Comparison of ENCODE assay signal across 1 cellular context in the genomic region with DNA sequence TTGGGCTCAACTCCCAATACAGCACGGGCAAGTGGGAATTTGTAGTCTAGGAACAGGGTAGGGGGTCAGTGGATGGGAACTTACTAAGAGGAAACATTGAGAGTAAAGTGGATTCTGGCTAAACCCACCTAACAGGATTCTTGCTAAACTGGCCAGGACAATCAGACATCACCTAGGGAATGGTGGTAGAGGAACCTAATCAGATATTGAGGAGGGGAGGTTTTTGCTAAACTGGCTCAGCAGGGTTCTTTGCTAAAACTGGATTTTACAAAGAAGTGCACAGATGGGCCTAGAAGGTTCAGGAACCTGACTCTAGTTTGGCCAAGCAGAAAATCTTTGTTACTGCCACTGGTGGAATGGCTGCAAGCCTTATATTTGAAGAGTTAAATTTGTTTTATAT.
TF ChIP-seq lines count a peak whose summit lies in the region.

No MANE protein-coding gene starts in this region.

TF ChIP-seq in GM12878, 131 proteins besides CTCF, POLR2A, EP300 and RAD21 (continued from another document):
- TF ChIP-seq, protein P1, sequence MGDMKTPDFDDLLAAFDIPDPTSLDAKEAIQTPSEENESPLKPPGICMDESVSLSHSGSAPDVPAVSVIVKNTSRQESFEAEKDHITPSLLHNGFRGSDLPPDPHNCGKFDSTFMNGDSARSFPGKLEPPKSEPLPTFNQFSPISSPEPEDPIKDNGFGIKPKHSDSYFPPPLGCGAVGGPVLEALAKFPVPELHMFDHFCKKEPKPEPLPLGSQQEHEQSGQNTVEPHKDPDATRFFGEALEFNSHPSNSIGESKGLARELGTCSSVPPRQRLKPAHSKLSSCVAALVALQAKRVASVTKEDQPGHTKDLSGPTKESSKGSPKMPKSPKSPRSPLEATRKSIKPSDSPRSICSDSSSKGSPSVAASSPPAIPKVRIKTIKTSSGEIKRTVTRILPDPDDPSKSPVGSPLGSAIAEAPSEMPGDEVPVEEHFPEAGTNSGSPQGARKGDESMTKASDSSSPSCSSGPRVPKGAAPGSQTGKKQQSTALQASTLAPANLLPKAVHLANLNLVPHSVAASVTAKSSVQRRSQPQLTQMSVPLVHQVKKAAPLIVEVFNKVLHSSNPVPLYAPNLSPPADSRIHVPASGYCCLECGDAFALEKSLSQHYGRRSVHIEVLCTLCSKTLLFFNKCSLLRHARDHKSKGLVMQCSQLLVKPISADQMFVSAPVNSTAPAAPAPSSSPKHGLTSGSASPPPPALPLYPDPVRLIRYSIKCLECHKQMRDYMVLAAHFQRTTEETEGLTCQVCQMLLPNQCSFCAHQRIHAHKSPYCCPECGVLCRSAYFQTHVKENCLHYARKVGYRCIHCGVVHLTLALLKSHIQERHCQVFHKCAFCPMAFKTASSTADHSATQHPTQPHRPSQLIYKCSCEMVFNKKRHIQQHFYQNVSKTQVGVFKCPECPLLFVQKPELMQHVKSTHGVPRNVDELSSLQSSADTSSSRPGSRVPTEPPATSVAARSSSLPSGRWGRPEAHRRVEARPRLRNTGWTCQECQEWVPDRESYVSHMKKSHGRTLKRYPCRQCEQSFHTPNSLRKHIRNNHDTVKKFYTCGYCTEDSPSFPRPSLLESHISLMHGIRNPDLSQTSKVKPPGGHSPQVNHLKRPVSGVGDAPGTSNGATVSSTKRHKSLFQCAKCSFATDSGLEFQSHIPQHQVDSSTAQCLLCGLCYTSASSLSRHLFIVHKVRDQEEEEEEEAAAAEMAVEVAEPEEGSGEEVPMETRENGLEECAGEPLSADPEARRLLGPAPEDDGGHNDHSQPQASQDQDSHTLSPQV (IDR thresholded peaks at IDR 0.05): no peak
- no peak for TF ChIP-seq SUPT20H (IDR thresholded peaks at IDR 0.05; ENCODE audit: borderline replicate concordance, control insufficient read depth, low read depth, low read length)
- no peak for TF ChIP-seq EED (IDR thresholded peaks at IDR 0.05; ENCODE audit: low read depth)
- TF ChIP-seq ZBED1 (IDR thresholded peaks at IDR 0.05; ENCODE audit: borderline replicate concordance): no peak
- TF ChIP-seq IRF3 (IDR thresholded peaks at IDR 0.05): no peak
- TF ChIP-seq POLR2AphosphoS2 (IDR thresholded peaks at IDR 0.05; ENCODE audit: low read depth, low read length): no peak
- TF ChIP-seq ZNF384 (IDR thresholded peaks at IDR 0.05; ENCODE audit: borderline replicate concordance, low read depth, low read length): no peak
- TF ChIP-seq RELB (IDR thresholded peaks at IDR 0.05; ENCODE audit: low read depth): no peak
- TF ChIP-seq CREB1 (IDR thresholded peaks at IDR 0.05; ENCODE audit: low read depth): no peak
- TF ChIP-seq YY1 (IDR thresholded peaks at IDR 0.05; ENCODE audit: low read depth, low read length): no peak
- no peak for TF ChIP-seq SIX5 (IDR thresholded peaks at IDR 0.05; ENCODE audit: low read depth, low read length, severe bottlenecking)
- TF ChIP-seq, protein P2, sequence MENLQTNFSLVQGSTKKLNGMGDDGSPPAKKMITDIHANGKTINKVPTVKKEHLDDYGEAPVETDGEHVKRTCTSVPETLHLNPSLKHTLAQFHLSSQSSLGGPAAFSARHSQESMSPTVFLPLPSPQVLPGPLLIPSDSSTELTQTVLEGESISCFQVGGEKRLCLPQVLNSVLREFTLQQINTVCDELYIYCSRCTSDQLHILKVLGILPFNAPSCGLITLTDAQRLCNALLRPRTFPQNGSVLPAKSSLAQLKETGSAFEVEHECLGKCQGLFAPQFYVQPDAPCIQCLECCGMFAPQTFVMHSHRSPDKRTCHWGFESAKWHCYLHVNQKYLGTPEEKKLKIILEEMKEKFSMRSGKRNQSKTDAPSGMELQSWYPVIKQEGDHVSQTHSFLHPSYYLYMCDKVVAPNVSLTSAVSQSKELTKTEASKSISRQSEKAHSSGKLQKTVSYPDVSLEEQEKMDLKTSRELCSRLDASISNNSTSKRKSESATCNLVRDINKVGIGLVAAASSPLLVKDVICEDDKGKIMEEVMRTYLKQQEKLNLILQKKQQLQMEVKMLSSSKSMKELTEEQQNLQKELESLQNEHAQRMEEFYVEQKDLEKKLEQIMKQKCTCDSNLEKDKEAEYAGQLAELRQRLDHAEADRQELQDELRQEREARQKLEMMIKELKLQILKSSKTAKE (IDR thresholded peaks at IDR 0.05; ENCODE audit: low read depth, poor library complexity, severe bottlenecking): no peak
